9 cellular contexts compared by ENCODE assay signal in the genomic region with DNA sequence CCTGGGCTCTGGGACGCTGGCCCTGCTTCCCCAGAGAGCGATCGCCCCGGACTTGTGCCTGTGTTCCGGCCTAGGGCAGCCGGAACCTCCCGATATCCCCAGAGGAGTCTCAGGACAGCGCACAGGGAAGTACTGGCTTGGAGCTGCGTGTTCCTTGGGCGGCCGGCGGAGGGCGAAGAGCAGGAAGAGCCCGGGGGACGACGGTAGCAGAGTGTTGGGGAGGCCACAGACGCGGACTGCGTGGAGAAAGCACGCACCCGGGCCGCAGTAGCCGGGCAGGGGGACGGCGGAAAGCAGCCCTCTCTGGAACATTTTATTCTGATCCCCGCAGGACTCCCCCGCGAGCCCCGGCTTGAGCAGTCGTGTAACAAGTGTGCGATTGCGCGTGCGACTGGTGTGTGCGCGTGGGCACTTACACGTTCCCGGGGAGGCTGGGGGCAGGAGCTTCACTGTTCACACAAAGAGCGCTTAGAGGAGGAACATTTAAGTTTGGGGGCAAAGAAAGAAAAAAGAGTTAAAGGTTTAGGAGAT. TPM values are rescaled to one million over a fixed set of nuclear protein-coding genes. Genes with fewer than 3 reads are reported as not detected.
DNase-seq lines count a peak whose midpoint lies in the region; ATAC-seq and TF ChIP-seq lines count a peak whose summit lies in the region.
"Had no signal": no experiment of that assay in that cellular context is flagged by ENCODE, and none has a peak within 500 bp of the region (broad histone marks: within the 10 kb centered on the region; RNA-seq: fewer than 3 reads in every experiment).

No MANE protein-coding gene starts in this region.

- intact Hi-C loops in OCI-LY7 (cut with micrococcal nuclease; ENCODE audit: unreplicated experiment): no loop called here

- H3K36me3 ChIP-seq in duodenal mucosa (ENCODE audit: control insufficient read depth in 1 of 2, insufficient read depth in 2 of 2, low read length in 2 of 2) (no peaks in the 10 kb centered on the region), mesendoderm (ENCODE audit: control insufficient read depth, insufficient read depth, low read length) (no peaks in the 10 kb centered on the region), upper lobe of left lung (no peaks in the 10 kb centered on the region), OCI-LY7 (ENCODE audit: insufficient read depth, low read length) (no peaks in the 10 kb centered on the region)

- no peak overlapping the region for H2AK5ac ChIP-seq in mesendoderm (ENCODE audit: low read length)

- H2BK15ac ChIP-seq in mesendoderm (replicated peaks; ENCODE audit: low read depth): no peak overlapping the region

- H3K4me1 ChIP-seq in duodenal mucosa (ENCODE audit: control insufficient read depth in 1 of 2, insufficient read depth in 2 of 2, low read length in 2 of 2) (peaks cover 9 to 32% of the 10 kb centered on the region in 2 donors), mesendoderm (ENCODE audit: control insufficient read depth, low read depth, low read length) (peaks cover 13% of the 10 kb centered on the region), upper lobe of left lung (peaks cover 33 to 55% (median 37%) of the 10 kb centered on the region in 4 donors), OCI-LY7 (ENCODE audit: insufficient read depth, low read length, poor library complexity, severe bottlenecking) (no peaks in the 10 kb centered on the region)

- no peaks in the 10 kb centered on the region for H3K79me1 ChIP-seq in mesendoderm (ENCODE audit: low read length)

- H3K23ac ChIP-seq in mesendoderm (ENCODE audit: low read length): no peak overlapping the region

- H2BK120ac ChIP-seq in mesendoderm (ENCODE audit: low read depth, low read length): no peak overlapping the region

- CTCF ChIA-PET in OCI-LY7 (lab: Charles Lee; ENCODE audit: unreplicated experiment): no interaction called here

- no peak overlapping the region for H3K27ac ChIP-seq in duodenal mucosa (ENCODE audit: low read depth, low read length)
- no peak overlapping the region for H3K27ac ChIP-seq in mesendoderm (ENCODE audit: low read depth, low read length)
- no peak overlapping the region for H3K27ac ChIP-seq in upper lobe of left lung
- no peak overlapping the region for H3K27ac ChIP-seq in OCI-LY7 (ENCODE audit: low read depth, low read length, poor library complexity, severe bottlenecking)

- no CpG with 5 or more reads among the region's 39 CpGs for WGBS in mesendoderm (ENCODE audit: extremely low coverage, insufficient coverage, low lambda C conversion rate)
- 2 to 10% methylated on average over 17 to 38 of the region's 39 CpGs for WGBS in upper lobe of left lung, 2 donors

- H4K8ac ChIP-seq in mesendoderm (ENCODE audit: low read depth, low read length): no peak overlapping the region

- H2BK5ac ChIP-seq in mesendoderm (ENCODE audit: low read length): no peak overlapping the region

- no peak overlapping the region for H3K18ac ChIP-seq in mesendoderm (ENCODE audit: low read length)

- TF ChIP-seq CTCF in upper lobe of left lung (IDR thresholded peaks at IDR 0.05) (peak in 2 of 6 experiments; percentile 20 to 36), OCI-LY7 (conservative IDR thresholded peaks at IDR 0.05; ENCODE audit: low read length) (no peak)

- H3K4me2 ChIP-seq in mesendoderm (ENCODE audit: low read length) (peak overlapping the region; percentile 73), OCI-LY7 (ENCODE audit: low read length) (no peak overlapping the region)

- no peaks in the 10 kb centered on the region for H3K9me2 ChIP-seq in OCI-LY7 (ENCODE audit: insufficient read depth, low read length)

- no peaks in the 10 kb centered on the region for H4K20me1 ChIP-seq in OCI-LY7 (ENCODE audit: insufficient read depth, low read length)

- no peaks in the 10 kb centered on the region for H3K9me3 ChIP-seq in duodenal mucosa (ENCODE audit: control insufficient read depth in 1 of 2, low read length in 2 of 2)
- no peaks in the 10 kb centered on the region for H3K9me3 ChIP-seq in upper lobe of left lung
- H3K9me3 ChIP-seq in OCI-LY7 (ENCODE audit: low read length): no peaks in the 10 kb centered on the region

- H3K9ac ChIP-seq in duodenal mucosa (ENCODE audit: low read depth in 1 of 2, low read length in 2 of 2) (no peak overlapping the region), mesendoderm (ENCODE audit: low read length) (peak overlapping the region; percentile 46)

- no peak for TF ChIP-seq POLR2A in upper lobe of left lung (IDR thresholded peaks at IDR 0.05)

- H4K5ac ChIP-seq in mesendoderm (ENCODE audit: low read length): no peak overlapping the region

- peaks cover 57 to 62% of the 10 kb centered on the region in 2 donors for H3K27me3 ChIP-seq in duodenal mucosa (ENCODE audit: control insufficient read depth in 1 of 2, insufficient read depth in 2 of 2, low read length in 2 of 2)
- H3K27me3 ChIP-seq in mesendoderm (ENCODE audit: insufficient read depth, low read length, poor library complexity): peaks cover 26% of the 10 kb centered on the region
- peaks cover 0 to 60% (median 32%) of the 10 kb centered on the region in 4 donors for H3K27me3 ChIP-seq in upper lobe of left lung

- H3K56ac ChIP-seq in mesendoderm (ENCODE audit: low read length): peak overlapping the region; percentile 68

- no peak overlapping the region for H2AFZ ChIP-seq in OCI-LY7 (ENCODE audit: low read length)

- no TSS peak for BruUV-seq in OCI-LY7 (replicated peaks; lab: Mats Ljungman, UMichigan)

- no peak for TF ChIP-seq EP300 in upper lobe of left lung (IDR thresholded peaks at IDR 0.05)

- H3K4me3 ChIP-seq in duodenal mucosa (ENCODE audit: low read depth in 1 of 2, low read length in 2 of 2) (peak overlapping the region; percentile 57 to 65), mesendoderm (ENCODE audit: low read length) (no peak overlapping the region), upper lobe of left lung (peak overlapping the region in 3 of 4 donors; percentile 17 to 40 (median 32)), OCI-LY7 (ENCODE audit: low read depth, low read length, poor library complexity, severe bottlenecking) (no peak overlapping the region)

- H3K79me2 ChIP-seq in mesendoderm (ENCODE audit: control insufficient read depth, insufficient read depth, low read length) (no peaks in the 10 kb centered on the region), OCI-LY7 (ENCODE audit: insufficient read depth, low read depth, low read length) (no peaks in the 10 kb centered on the region)

- H3K4ac ChIP-seq in mesendoderm (ENCODE audit: low read depth, low read length): no peak overlapping the region

- DNase-seq in DMS53 (lab: John Stamatoyannopoulos, UW) (peak; percentile 83), NCI-H82 (lab: John Stamatoyannopoulos, UW) (peak; percentile 61), mesendoderm (peak; percentile 89), upper lobe of left lung (peak; percentile 27 to 85), COR-L47 (lab: John Stamatoyannopoulos, UW) (no peak), OCI-LY7 (ENCODE audit: low spot score) (no peak)

- POLR2A ChIA-PET in OCI-LY7 (lab: Charles Lee): no interaction called here

- peak; percentile 52 to 60 for ATAC-seq in upper lobe of left lung (ENCODE audit: low FRiP score in 2 of 2)
- no peak for ATAC-seq in GM21529 (IDR thresholded peaks at IDR 0.05; ENCODE audit: unreplicated experiment)

RNA-seq across cellular contexts. Expression of gene NCR2, which starts 36.1 kb away (rescaled TPM):
- not detected for polyA plus RNA-seq in mesendoderm (2013, experiment 1 of 2)
- polyA plus RNA-seq in mesendoderm (2013, experiment 2 of 2): not detected
- total RNA-seq in upper lobe of left lung (not detected), OCI-LY7 (2022) (not detected in 2 replicates)
- not detected in 2 replicates for total RNA-seq in OCI-LY7 (2014; rRNA removed; shearing (Covaris generic))
- total RNA-seq: HT1080 had no signal

Comparison
In these comparisons a context has a peak if more than half of its experiments do, and no peak if none do; other contexts are left out.
1. DNase-seq: peak in DMS53 (single experiment), NCI-H82 (single experiment), mesendoderm (single experiment) and upper lobe of left lung (2 of 2); none in COR-L47 (single experiment) and OCI-LY7 (single experiment).
2. H3K4me3 ChIP-seq: peak in duodenal mucosa (2 of 2) and upper lobe of left lung (3 of 4); none in mesendoderm (single experiment) and OCI-LY7 (single experiment).